Comparison of ENCODE assay signal across 32 cellular contexts in the genomic region with DNA sequence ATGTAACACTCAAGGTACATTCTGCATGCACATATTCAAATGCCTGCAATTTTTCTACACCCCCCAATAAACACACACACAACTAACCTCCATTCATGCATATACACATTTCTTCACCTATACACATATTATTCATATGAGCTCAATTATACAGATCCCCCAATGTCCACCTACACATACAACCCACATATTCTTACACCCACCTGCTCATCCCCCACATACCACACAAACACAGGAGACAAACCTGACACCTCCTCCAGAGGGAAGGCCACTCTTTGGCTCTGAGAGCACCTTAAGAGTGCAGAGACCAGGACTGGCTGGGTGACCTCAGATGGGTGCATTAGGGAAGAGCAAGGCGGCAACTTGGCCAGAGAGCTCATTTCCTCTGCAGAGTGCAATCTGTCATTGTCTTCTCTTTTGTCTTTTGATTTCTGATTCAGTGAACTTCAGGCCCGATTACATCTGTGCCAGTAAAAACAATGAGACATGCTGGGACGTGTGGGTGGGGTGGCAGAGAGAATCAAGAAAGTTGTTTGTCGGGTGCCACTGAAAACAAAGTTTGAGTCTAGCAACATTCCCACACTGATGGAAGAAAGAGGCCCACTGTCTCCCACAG.
"Had no signal": no experiment of that assay in that cellular context is flagged by ENCODE, and none has a peak within 500 bp of the region (broad histone marks: within the 10 kb centered on the region; RNA-seq: fewer than 3 reads in every experiment).

No MANE protein-coding gene starts in this region.

- H3K4me3 ChIP-seq: heart left ventricle, lower lobe of right lung, mucosa of descending colon, skin epidermis, thoracic aorta, uterus had no signal

- H3K4me1 Mint-ChIP-seq: activated B cell treated with CpG ODN at 0.5 μM for 24 hours; activated CD8-positive, alpha-beta memory T cell treated with anti-CD3 and anti-CD28 coated beads, Interleukin-2, amount 10 ng/mL, durations not matched to agents 7 days and 5 days; stimulated activated effector memory CD8-positive, alpha-beta T cell treated with anti-CD3 and anti-CD28 coated beads, Interleukin-12 subunit alpha, Interleukin-12 subunit beta, amount 100 ng/mL, for 72 hours had no signal

- H3K27ac Mint-ChIP-seq: activated B cell treated with CpG ODN at 0.5 μM for 24 hours; activated CD8-positive, alpha-beta memory T cell treated with anti-CD3 and anti-CD28 coated beads, Interleukin-2, amount 10 ng/mL, durations not matched to agents 7 days and 5 days; activated CD8-positive, alpha-beta T cell treated with anti-CD3 and anti-CD28 coated beads for 36 hours; activated naive CD8-positive, alpha-beta T cell; effector memory CD8-positive, alpha-beta T cell; immature natural killer cell; natural killer cell treated with Interleukin-12 subunit alpha and Interleukin-12 subunit beta and Interleukin-15 and Interleukin-18, amount 100 ng/mL, for 72 hours; stimulated activated effector memory CD8-positive, alpha-beta T cell treated with anti-CD3 and anti-CD28 coated beads, Interleukin-12 subunit alpha, Interleukin-12 subunit beta, amount 100 ng/mL, for 72 hours; stimulated activated naive CD8-positive, alpha-beta T cell treated with anti-CD3 and anti-CD28 coated beads, Interleukin-15, Interleukin-2, amounts not matched to agents 100 ng/mL and 50 ng/mL, for 24 hours; T-helper 2 cell treated with Interferon-gamma antibody and Interleukin-4, amounts not matched to agents 5 μg/mL and 100 μg/mL, for 36 hours had no signal

- DNase-seq: activated B cell treated with CpG ODN at 0.5 μM for 24 hours; activated CD4-positive, alpha-beta T cell treated with anti-CD3 and anti-CD28 coated beads, Interleukin-2, amount 50 U/mL, for 1 hour; activated CD8-positive, alpha-beta memory T cell treated with anti-CD3 and anti-CD28 coated beads, Interleukin-2, amount 10 ng/mL, durations not matched to agents 7 days and 5 days; activated CD8-positive, alpha-beta T cell treated with anti-CD3 and anti-CD28 coated beads for 36 hours; activated naive CD4-positive, alpha-beta T cell; activated T-cell treated with anti-CD3 and anti-CD28 coated beads, Interleukin-2, amount 50 U/mL, for 48 hours; aorta; brain microvascular endothelial cell; caudate nucleus; cortex of kidney; effector memory CD8-positive, alpha-beta T cell; foreskin keratinocyte; heart left ventricle; hypothalamus; immature natural killer cell; kidney; lower lobe of right lung; mesendoderm; mucosa of descending colon; stimulated activated CD4-positive, alpha-beta T cell treated with anti-CD3 and anti-CD28 coated beads, Interleukin-12 subunit alpha, Interleukin-12 subunit beta, amount 100 ng/mL, for 4 hours; stimulated activated CD4-positive, alpha-beta T cell treated with anti-CD3 and anti-CD28 coated beads, Interleukin-4, amount 100 ng/mL, for 1 hour; T-helper 1 cell; trophoblast cell; uterus had no signal

- H3K9me3 Mint-ChIP-seq: natural killer cell treated with Interleukin-12 subunit alpha and Interleukin-12 subunit beta and Interleukin-15 and Interleukin-18, amount 100 ng/mL, for 72 hours; stimulated activated effector memory CD8-positive, alpha-beta T cell treated with anti-CD3 and anti-CD28 coated beads, Interleukin-12 subunit alpha, Interleukin-12 subunit beta, amount 100 ng/mL, for 72 hours; stimulated activated naive CD8-positive, alpha-beta T cell treated with anti-CD3 and anti-CD28 coated beads, Interleukin-15, Interleukin-2, amounts not matched to agents 100 ng/mL and 50 ng/mL, for 24 hours; T-helper 2 cell treated with Interferon-gamma antibody and Interleukin-4, amounts not matched to agents 5 μg/mL and 100 μg/mL, for 36 hours had no signal

- H3K27me3 Mint-ChIP-seq: activated B cell treated with CpG ODN at 0.5 μM for 24 hours; activated CD8-positive, alpha-beta memory T cell treated with anti-CD3 and anti-CD28 coated beads, Interleukin-2, amount 10 ng/mL, durations not matched to agents 7 days and 5 days; effector memory CD8-positive, alpha-beta T cell; stimulated activated naive CD8-positive, alpha-beta T cell treated with anti-CD3 and anti-CD28 coated beads, Interleukin-15, Interleukin-2, amounts not matched to agents 100 ng/mL and 50 ng/mL, for 24 hours had no signal

- H3K27ac ChIP-seq: brain microvascular endothelial cell, foreskin keratinocyte, heart left ventricle, lower lobe of right lung, skin epidermis, thoracic aorta, uterus had no signal

- H3K9me3 ChIP-seq: lower lobe of right lung, mucosa of descending colon, thoracic aorta, uterus had no signal

- H3K27me3 ChIP-seq: brain microvascular endothelial cell, foreskin keratinocyte, heart left ventricle, uterus had no signal

- H3K36me3 Mint-ChIP-seq: activated CD8-positive, alpha-beta memory T cell treated with anti-CD3 and anti-CD28 coated beads, Interleukin-2, amount 10 ng/mL, durations not matched to agents 7 days and 5 days; activated naive CD8-positive, alpha-beta T cell; immature natural killer cell; natural killer cell treated with Interleukin-12 subunit alpha and Interleukin-12 subunit beta and Interleukin-15 and Interleukin-18, amount 100 ng/mL, for 72 hours; stimulated activated effector memory CD8-positive, alpha-beta T cell treated with anti-CD3 and anti-CD28 coated beads, Interleukin-12 subunit alpha, Interleukin-12 subunit beta, amount 100 ng/mL, for 72 hours had no signal

- ATAC-seq: activated CD8-positive, alpha-beta memory T cell treated with anti-CD3 and anti-CD28 coated beads, Interleukin-2, amount 10 ng/mL, durations not matched to agents 7 days and 5 days; activated CD8-positive, alpha-beta T cell treated with anti-CD3 and anti-CD28 coated beads for 36 hours; effector memory CD8-positive, alpha-beta T cell; foreskin keratinocyte; heart left ventricle; mucosa of descending colon; sciatic nerve had no signal

- H3K36me3 ChIP-seq: brain microvascular endothelial cell, heart left ventricle, lower lobe of right lung, thoracic aorta, uterus had no signal

- H3K4me3 Mint-ChIP-seq: activated B cell treated with CpG ODN at 0.5 μM for 24 hours; activated CD8-positive, alpha-beta memory T cell treated with anti-CD3 and anti-CD28 coated beads, Interleukin-2, amount 10 ng/mL, durations not matched to agents 7 days and 5 days; activated CD8-positive, alpha-beta T cell treated with anti-CD3 and anti-CD28 coated beads for 36 hours; activated naive CD8-positive, alpha-beta T cell; effector memory CD8-positive, alpha-beta T cell; immature natural killer cell; natural killer cell treated with Interleukin-12 subunit alpha and Interleukin-12 subunit beta and Interleukin-15 and Interleukin-18, amount 100 ng/mL, for 72 hours; stimulated activated effector memory CD8-positive, alpha-beta T cell treated with anti-CD3 and anti-CD28 coated beads, Interleukin-12 subunit alpha, Interleukin-12 subunit beta, amount 100 ng/mL, for 72 hours; stimulated activated naive CD8-positive, alpha-beta T cell treated with anti-CD3 and anti-CD28 coated beads, Interleukin-15, Interleukin-2, amounts not matched to agents 100 ng/mL and 50 ng/mL, for 24 hours; T-helper 2 cell treated with Interferon-gamma antibody and Interleukin-4, amounts not matched to agents 5 μg/mL and 100 μg/mL, for 36 hours had no signal

- H3K4me1 ChIP-seq: foreskin keratinocyte, lower lobe of right lung, uterus had no signal
